ENCODE assay signal across 13 cellular contexts in genomic region chr6:37684801-37685200, GRCh38. TPM values are rescaled to one million over a fixed set of nuclear protein-coding genes. Genes with fewer than 3 reads are reported as not detected.
A peak's percentile ranks its signal among the peaks of the same experiment; 100 is the strongest.
DNase-seq lines count a peak whose midpoint lies in the region; ATAC-seq and TF ChIP-seq lines count a peak whose summit lies in the region.
"Had no signal": no experiment of that assay in that cellular context is flagged by ENCODE, and none has a peak within 500 bp of the region (broad histone marks: within the 10 kb centered on the region; RNA-seq: fewer than 3 reads in every experiment).

No MANE protein-coding gene starts in this region.

- no peak overlapping the region for H3K4ac ChIP-seq in IMR-90 (ENCODE audit: low read depth, low read length)

- no peak overlapping the region for H3K18ac ChIP-seq in IMR-90 (ENCODE audit: low read depth, low read length)

- no peak overlapping the region for H2BK20ac ChIP-seq in IMR-90 (ENCODE audit: low read depth, low read length)

- H2BK15ac ChIP-seq in IMR-90 (ENCODE audit: low read depth, low read length): no peak overlapping the region

- DNase-seq in IMR-90 (no peak), fibroblast of peridontal ligament (ENCODE audit: extremely low read depth) (peak; percentile 45), osteoblast (ENCODE audit: insufficient read length, low spot score, missing footprints) (peak; percentile 86), H7 (no peak), cortex of kidney (lab: John Stamatoyannopoulos, UW) (no peak), RPMI8226 (no peak), cardiac septum (ENCODE audit: low spot score) (no peak)
- DNase-seq: Caco-2; CD8-positive, alpha-beta memory T cell; GOT3 had no signal

- peaks cover 42 to 100% (median 98%) of the 10 kb centered on the region in 10 experiments for H3K4me1 ChIP-seq in BLaER1 treated with 17β-estradiol and CSF1 and Interleukin-3, amounts not matched to agents 10 nM and 100 nM
- H3K4me1 ChIP-seq in IMR-90 (ENCODE audit: control insufficient read depth, insufficient read depth, low read length) (no peaks in the 10 kb centered on the region), osteoblast (ENCODE audit: insufficient read depth, low read length) (no peaks in the 10 kb centered on the region)
- H3K4me1 ChIP-seq: Caco-2, HAP-1 had no signal

- H2BK5ac ChIP-seq in IMR-90 (ENCODE audit: low read depth, low read length, poor library complexity, severe bottlenecking): no peak overlapping the region

- H4K91ac ChIP-seq in IMR-90 (ENCODE audit: insufficient read depth, low read depth, low read length): no peak overlapping the region

- TF ChIP-seq POLR2A in IMR-90 (IDR thresholded peaks at IDR 0.05; ENCODE audit: low read depth, low read length): no peak

- POLR2A ChIA-PET in IMR-90 (lab: Charles Lee; ENCODE audit: unreplicated experiment): no interaction called here

- TF ChIP-seq RAD21 in IMR-90 (IDR thresholded peaks at IDR 0.05; ENCODE audit: low read length): no peak

- no peak overlapping the region for H3K9ac ChIP-seq in BLaER1 treated with 17β-estradiol and CSF1 and Interleukin-3, amounts not matched to agents 10 nM and 100 nM
- no peak overlapping the region for H3K9ac ChIP-seq in IMR-90 (ENCODE audit: low read depth, low read length)

- BruUV-seq in IMR-90 (replicated peaks; lab: Mats Ljungman, UMichigan): no TSS peak

- TF ChIP-seq CTCF in IMR-90 (conservative IDR thresholded peaks at IDR 0.05; ENCODE audit: low read depth, low read length): no peak
- TF ChIP-seq CTCF in osteoblast (IDR thresholded peaks at IDR 0.05; ENCODE audit: extremely low read depth, low read depth, low read length): no peak

- CTCF ChIA-PET in IMR-90 (lab: Yijun Ruan, JAX): no interaction called here

- no peaks in the 10 kb centered on the region for H3K79me2 ChIP-seq in osteoblast (ENCODE audit: insufficient read depth, low read length)

- peak overlapping the region in 10 of 11 experiments; percentile 56 to 95 (median 86); a peak in 15 of 22 replicates for H3K4me2 ChIP-seq in BLaER1 treated with 17β-estradiol and CSF1 and Interleukin-3, amounts not matched to agents 10 nM and 100 nM
- H3K4me2 ChIP-seq in IMR-90 (ENCODE audit: low read depth, low read length): no peak overlapping the region
- H3K4me2 ChIP-seq in osteoblast (ENCODE audit: insufficient read depth, low read length): no peak overlapping the region

- H3K56ac ChIP-seq in IMR-90 (ENCODE audit: extremely low read depth, insufficient read depth, low read length): no peak overlapping the region

- H3K27ac ChIP-seq in BLaER1 treated with 17β-estradiol and CSF1 and Interleukin-3, amounts not matched to agents 10 nM and 100 nM: peak overlapping the region in 7 of 11 experiments; percentile 3 to 74 (median 64); a peak in 9 of 22 replicates
- no peak overlapping the region for H3K27ac ChIP-seq in IMR-90 (ENCODE audit: insufficient read depth, low read length)
- no peak overlapping the region for H3K27ac ChIP-seq in osteoblast (ENCODE audit: low read depth, low read length)

- no peaks in the 10 kb centered on the region for H3K27me3 ChIP-seq in BLaER1 treated with 17β-estradiol and CSF1 and Interleukin-3, amounts not matched to agents 10 nM and 100 nM
- no peaks in the 10 kb centered on the region for H3K27me3 ChIP-seq in IMR-90 (ENCODE audit: control insufficient read depth, insufficient read depth, low read length)
- no peaks in the 10 kb centered on the region for H3K27me3 ChIP-seq in osteoblast (ENCODE audit: insufficient read depth, low read length)
- peaks cover 1% of the 10 kb centered on the region; the same call in 1 of the 2 replicates for H3K27me3 ChIP-seq in H7 (ENCODE audit: control insufficient read depth, insufficient read depth, low read length)

- dilution Hi-C loops in IMR-90 (cut with HindIII; ENCODE audit: low sequenced_read_pairs, unreplicated experiment): no loop called here

- H3K36me3 ChIP-seq in BLaER1 treated with 17β-estradiol and CSF1 and Interleukin-3, amounts not matched to agents 10 nM and 100 nM: no peaks in the 10 kb centered on the region
- no peaks in the 10 kb centered on the region for H3K36me3 ChIP-seq in IMR-90 (ENCODE audit: control insufficient read depth, insufficient read depth, low read length)
- H3K36me3 ChIP-seq in osteoblast (ENCODE audit: insufficient read depth, low read length): no peaks in the 10 kb centered on the region
- H3K36me3 ChIP-seq in H7 (replicated peaks; ENCODE audit: control insufficient read depth, insufficient read depth, low read length): no peaks in the 10 kb centered on the region
- H3K36me3 ChIP-seq: HAP-1 had no signal

- in situ Hi-C loops in IMR-90 (cut with MboI; ENCODE audit: low sequenced_read_pairs): no loop called here

- WGBS in IMR-90 (ENCODE audit: extremely low coverage in 2 of 2, insufficient read length in 1 of 2), 2 experiments: no CpG with 5 or more reads among the region's 5 CpGs

- H2AFZ ChIP-seq in IMR-90 (replicated peaks; ENCODE audit: low read length, poor library complexity) (no peak overlapping the region), osteoblast (ENCODE audit: low read length) (no peak overlapping the region)

- no peak overlapping the region for H4K5ac ChIP-seq in IMR-90 (ENCODE audit: low read depth, low read length)

- H3K9me3 ChIP-seq in BLaER1 treated with 17β-estradiol and CSF1 and Interleukin-3, amounts not matched to agents 10 nM and 100 nM (replicated peaks in 1 of 11): no peaks in the 10 kb centered on the region
- no peaks in the 10 kb centered on the region for H3K9me3 ChIP-seq in IMR-90 (ENCODE audit: control insufficient read depth, insufficient read depth, low read length)
- H3K9me3 ChIP-seq in osteoblast (ENCODE audit: low read depth, low read length): no peaks in the 10 kb centered on the region
- H3K9me3 ChIP-seq: Caco-2, HAP-1 had no signal

- peaks cover 0 to 8% (median 0%) of the 10 kb centered on the region in 11 experiments; a peak in 2 of 22 replicates for H4K20me1 ChIP-seq in BLaER1 treated with 17β-estradiol and CSF1 and Interleukin-3, amounts not matched to agents 10 nM and 100 nM
- H4K20me1 ChIP-seq in IMR-90 (ENCODE audit: insufficient read depth, low read length) (peaks cover 3% of the 10 kb centered on the region; the same call in 1 of the 2 replicates), osteoblast (ENCODE audit: insufficient read depth, low read length) (no peaks in the 10 kb centered on the region)

- H2AK5ac ChIP-seq in IMR-90 (ENCODE audit: low read depth, low read length): no peak overlapping the region

- H2AK9ac ChIP-seq in IMR-90 (replicated peaks; ENCODE audit: low read depth, low read length, poor library complexity): no peak overlapping the region

- no peaks in the 10 kb centered on the region for H3K9me1 ChIP-seq in IMR-90 (ENCODE audit: insufficient read depth, low read length)

- ATAC-seq in IMR-90 (ENCODE audit: low read depth): peak; percentile 54

- intact Hi-C loops in IMR-90 (cut with micrococcal nuclease) (no loop called here), cardiac septum (cut with DNase I) (no loop called here)

- H3K4me3 ChIP-seq in BLaER1 treated with 17β-estradiol and CSF1 and Interleukin-3, amounts not matched to agents 10 nM and 100 nM: no peak overlapping the region
- H3K4me3 ChIP-seq in IMR-90 (ENCODE audit: insufficient read depth, low read depth, low read length): no peak overlapping the region
- no peak overlapping the region for H3K4me3 ChIP-seq in osteoblast (ENCODE audit: insufficient read depth, low read length)
- H3K4me3 ChIP-seq in H7 (ENCODE audit: insufficient read depth, low read depth, low read length): no peak overlapping the region
- H3K4me3 ChIP-seq: HAP-1 had no signal

- no peaks in the 10 kb centered on the region for H3K79me1 ChIP-seq in IMR-90 (ENCODE audit: low read depth in 1 of 2, low read length in 2 of 2)

- H3K23ac ChIP-seq in IMR-90 (ENCODE audit: low read depth, low read length): no peak overlapping the region

- H4K8ac ChIP-seq in IMR-90 (ENCODE audit: low read depth in 2 of 2, low read length in 2 of 2): no peak overlapping the region

- H2BK120ac ChIP-seq in IMR-90 (ENCODE audit: low read depth, low read length): no peak overlapping the region

- no peak overlapping the region for H3K14ac ChIP-seq in IMR-90 (replicated peaks; ENCODE audit: low read depth, low read length)

TF ChIP-seq in IMR-90, 13 proteins besides CTCF, POLR2A, EP300 and RAD21 (continues in another document):
- TF ChIP-seq FOS (IDR thresholded peaks at IDR 0.05; ENCODE audit: low read depth, low read length) (no peak), CEBPB (IDR thresholded peaks at IDR 0.05; ENCODE audit: low read depth, low read length) (no peak), RFX5 (IDR thresholded peaks at IDR 0.05; ENCODE audit: low read depth, low read length) (no peak), SMC3 (IDR thresholded peaks at IDR 0.05; ENCODE audit: low read depth, low read length) (no peak), CHD1 (IDR thresholded peaks at IDR 0.05; ENCODE audit: low read depth, low read length) (no peak), NFE2L2 (IDR thresholded peaks at IDR 0.05; ENCODE audit: low read depth, low read length) (no peak), BHLHE40 (IDR thresholded peaks at IDR 0.05; ENCODE audit: low read depth, low read length) (no peak), MXI1 (IDR thresholded peaks at IDR 0.05; ENCODE audit: borderline replicate concordance, low read depth, low read length) (no peak), MAZ (IDR thresholded peaks at IDR 0.05; ENCODE audit: borderline replicate concordance, low read depth, low read length) (no peak), USF2 (IDR thresholded peaks at IDR 0.05; ENCODE audit: low read depth, low read length) (no peak)

RNA-seq across cellular contexts. Expression of gene MDGA1, which starts 12.9 kb away (rescaled TPM):
- total RNA-seq in IMR-90 (2012; rRNA removed): 4.3 and 5.0 TPM in 2 replicates
- polyA plus RNA-seq in IMR-90 (2012; rRNA removed): 13.4 and 17.2 TPM in 2 replicates
- 8.5 and 11.7 TPM in 2 replicates for polyA plus RNA-seq in IMR-90 (2012; cell fraction: cytosol; rRNA removed)
- polyA plus RNA-seq in IMR-90 (2012; cell fraction: nucleus; rRNA removed; ENCODE audit: low replicate concordance): 23.1 and 50.4 TPM in 2 replicates
- 6.2 and 10.6 TPM in 2 replicates for total RNA-seq in osteoblast
- 0.67 and 0.90 TPM in 2 replicates for total RNA-seq in H7 (2014; rRNA removed; shearing (Covaris generic))
- total RNA-seq in cardiac septum: 6.2 TPM
- polyA plus RNA-seq: CD14-positive monocyte had no signal

Comparison
In these comparisons a context has a peak if more than half of its experiments do, and no peak if none do; other contexts are left out.
1. H3K27ac ChIP-seq: peak in BLaER1 treated with 17β-estradiol and CSF1 and Interleukin-3, amounts not matched to agents 10 nM and 100 nM (7 of 11); none in IMR-90 (single experiment) and osteoblast (single experiment).
2. H3K4me2 ChIP-seq: peak in BLaER1 treated with 17β-estradiol and CSF1 and Interleukin-3, amounts not matched to agents 10 nM and 100 nM (10 of 11); none in IMR-90 (single experiment) and osteoblast (single experiment).
3. DNase-seq: peak in fibroblast of peridontal ligament (single experiment) and osteoblast (single experiment); none in IMR-90 (single experiment), H7 (single experiment), cortex of kidney (single experiment), RPMI8226 (single experiment) and cardiac septum (single experiment).